16 cellular contexts compared by ENCODE assay signal in genomic region chr11:88202498-88202897, GRCh38. TPM values are rescaled to one million over a fixed set of nuclear protein-coding genes. Genes with fewer than 3 reads are reported as not detected.
"Had no signal": no experiment of that assay in that cellular context is flagged by ENCODE, and none has a peak within 500 bp of the region (broad histone marks: within the 10 kb centered on the region; RNA-seq: fewer than 3 reads in every experiment).

No MANE protein-coding gene starts in this region.

- H3K9me3 ChIP-seq: upper lobe of right lung had no signal

- H3K27me3 ChIP-seq: gastroesophageal sphincter, heart right ventricle, left lung, upper lobe of right lung had no signal

- H3K4me3 ChIP-seq: gastroesophageal sphincter, heart right ventricle, left lung, upper lobe of right lung had no signal

- H3K36me3 ChIP-seq: gastroesophageal sphincter, heart right ventricle, left lung, upper lobe of right lung had no signal

- H3K4me1 ChIP-seq: gastroesophageal sphincter, heart right ventricle, left lung, upper lobe of right lung had no signal

- ATAC-seq: esophagus mucosa, gastroesophageal sphincter, heart right ventricle, left lung, upper lobe of right lung had no signal

- DNase-seq: activated CD4-positive, alpha-beta T cell treated with anti-CD3 and anti-CD28 coated beads, Interleukin-2, amount 50 U/mL, for 1 hour; effector CD8-positive, alpha-beta T cell; heart right ventricle; left lung; mammary epithelial cell; occipital lobe; posterior cingulate gyrus; retina; stimulated activated CD4-positive, alpha-beta T cell treated with anti-CD3 and anti-CD28 coated beads, Interleukin-12 subunit alpha, Interleukin-12 subunit beta, amount 100 ng/mL, for 4 hours; stimulated activated CD4-positive, alpha-beta T cell treated with anti-CD3 and anti-CD28 coated beads, Interleukin-1b, Interleukin-23, amount 100 ng/mL, for 48 hours; stimulated activated CD8-positive, alpha-beta memory T cell treated with anti-CD3 and anti-CD28 coated beads, Interleukin-4, amount 100 ng/mL, for 48 hours; stimulated activated naive CD4-positive, alpha-beta T cell; upper lobe of right lung had no signal

RNA-seq across cellular contexts. Expression of gene RAB38, which starts 27.3 kb away (rescaled TPM):
- polyA plus RNA-seq: neural cell had no signal
